Comparison of ENCODE assay signal across 8 cellular contexts in genomic region chr6:20846602-20847028, GRCh38.
A peak's percentile ranks its signal among the peaks of the same experiment; 100 is the strongest.
DNase-seq lines count a peak whose midpoint lies in the region; ATAC-seq and TF ChIP-seq lines count a peak whose summit lies in the region.

No MANE protein-coding gene starts in this region.

- DNase-seq in activated CD4-positive, CD25-positive, alpha-beta regulatory T cell treated with anti-CD3 and anti-CD28 coated beads, Interleukin-2, amount 50 U/mL, for 72 hours: no peak
- DNase-seq in T-helper 17 cell (no peak), osteoblast (ENCODE audit: insufficient read length, low spot score, missing footprints) (no peak), kidney tubule cell (ENCODE audit: low spot score) (no peak), hypothalamus (lab: John Stamatoyannopoulos, UW) (no peak)
- DNase-seq in effector memory CD4-positive, alpha-beta T cell: no peak

- no peaks in the 10 kb centered on the region for H3K27me3 ChIP-seq in osteoblast (ENCODE audit: insufficient read depth, low read length)
- no peaks in the 10 kb centered on the region for H3K27me3 ChIP-seq in effector memory CD4-positive, alpha-beta T cell (replicated peaks; ENCODE audit: control insufficient read depth, insufficient read depth, low read length, poor library complexity, severe bottlenecking)

- H3K79me2 ChIP-seq in osteoblast (ENCODE audit: insufficient read depth, low read length): no peaks in the 10 kb centered on the region

- H3K36me3 ChIP-seq in osteoblast (ENCODE audit: insufficient read depth, low read length): no peaks in the 10 kb centered on the region
- H3K36me3 ChIP-seq in effector memory CD4-positive, alpha-beta T cell (ENCODE audit: control insufficient read depth, insufficient read depth, low read length): no peaks in the 10 kb centered on the region

- no peaks in the 10 kb centered on the region for H3K36me3 Mint-ChIP-seq in T-helper 17 cell (ENCODE audit: low read depth)

- no peak overlapping the region for H3K27ac ChIP-seq in osteoblast (ENCODE audit: low read depth, low read length)
- H3K27ac ChIP-seq in effector memory CD4-positive, alpha-beta T cell (ENCODE audit: insufficient read depth, low read length, poor library complexity, severe bottlenecking): no peak overlapping the region

- H3K9me3 ChIP-seq in T-helper 17 cell (ENCODE audit: control insufficient read depth, low read length, poor library complexity, severe bottlenecking): no peaks in the 10 kb centered on the region
- no peaks in the 10 kb centered on the region for H3K9me3 ChIP-seq in osteoblast (ENCODE audit: low read depth, low read length)
- no peaks in the 10 kb centered on the region for H3K9me3 ChIP-seq in effector memory CD4-positive, alpha-beta T cell (ENCODE audit: control insufficient read depth, low read length)

- no peak overlapping the region for H3K4me3 Mint-ChIP-seq in T-helper 17 cell

- no peaks in the 10 kb centered on the region for H3K4me1 Mint-ChIP-seq in T-helper 17 cell

- H3K4me1 ChIP-seq in osteoblast (ENCODE audit: insufficient read depth, low read length): no peaks in the 10 kb centered on the region
- no peaks in the 10 kb centered on the region for H3K4me1 ChIP-seq in effector memory CD4-positive, alpha-beta T cell (ENCODE audit: control insufficient read depth, insufficient read depth, low read length, poor library complexity, severe bottlenecking)

- peak overlapping the region; percentile 48 for H3K27ac Mint-ChIP-seq in T-helper 17 cell

- H3K4me3 ChIP-seq in osteoblast (ENCODE audit: insufficient read depth, low read length): no peak overlapping the region
- H3K4me3 ChIP-seq in effector memory CD4-positive, alpha-beta T cell (ENCODE audit: insufficient read depth, low read depth, low read length, poor library complexity, severe bottlenecking): no peak overlapping the region

- no peak overlapping the region for H2AFZ ChIP-seq in osteoblast (ENCODE audit: low read length)

- H3K4me2 ChIP-seq in osteoblast (ENCODE audit: insufficient read depth, low read length): peak overlapping the region; percentile 2

- ATAC-seq in activated CD4-positive, CD25-positive, alpha-beta regulatory T cell treated with anti-CD3 and anti-CD28 coated beads, Interleukin-2, amount 50 U/mL, for 24 hours: peak; percentile 69 to 76
- peak; percentile 83 for ATAC-seq in HG03159 (IDR thresholded peaks at IDR 0.05; ENCODE audit: unreplicated experiment)
- ATAC-seq in T-helper 17 cell: no peak

- H3K27me3 Mint-ChIP-seq in T-helper 17 cell: no peaks in the 10 kb centered on the region

- no peak for TF ChIP-seq CTCF in osteoblast (IDR thresholded peaks at IDR 0.05; ENCODE audit: extremely low read depth, low read depth, low read length)

- no peaks in the 10 kb centered on the region for H4K20me1 ChIP-seq in osteoblast (ENCODE audit: insufficient read depth, low read length)
